ENCODE assay signal across 25 cellular contexts in genomic region chr11:69509846-69510390, GRCh38. TPM values are rescaled to one million over a fixed set of nuclear protein-coding genes. Genes with fewer than 3 reads are reported as not detected.
DNase-seq lines count a peak whose midpoint lies in the region; ATAC-seq and TF ChIP-seq lines count a peak whose summit lies in the region.
"Had no signal": no experiment of that assay in that cellular context is flagged by ENCODE, and none has a peak within 500 bp of the region (broad histone marks: within the 10 kb centered on the region; RNA-seq: fewer than 3 reads in every experiment).

No MANE protein-coding gene starts in this region.

- ATAC-seq in activated CD8-positive, alpha-beta T cell treated with anti-CD3 and anti-CD28 coated beads, Interleukin-2, amount 10 ng/mL, durations not matched to agents 7 days and 5 days: no peak
- ATAC-seq in activated CD8-positive, alpha-beta T cell treated with anti-CD3 and anti-CD28 coated beads for 36 hours: no peak
- no peak for ATAC-seq in RWPE2 (ENCODE audit: low read depth)
- no peak for ATAC-seq in GM21528 (IDR thresholded peaks at IDR 0.05; ENCODE audit: low FRiP score, unreplicated experiment)
- ATAC-seq in HG02759 (IDR thresholded peaks at IDR 0.05; ENCODE audit: unreplicated experiment): no peak
- ATAC-seq: CD8-positive, alpha-beta T cell; GM12878 had no signal

- H2BK15ac ChIP-seq in neuronal stem cell (ENCODE audit: low read length): peak overlapping the region; percentile 46

- no peaks in the 10 kb centered on the region for H3K79me1 ChIP-seq in neuronal stem cell (ENCODE audit: low read depth, low read length)

- no peak overlapping the region for H3K23ac ChIP-seq in neuronal stem cell (ENCODE audit: low read depth, low read length, poor library complexity)

- H3K4me3 Mint-ChIP-seq in activated CD8-positive, alpha-beta T cell treated with anti-CD3 and anti-CD28 coated beads, Interleukin-2, amount 10 ng/mL, durations not matched to agents 7 days and 5 days: no peak overlapping the region
- no peak overlapping the region for H3K4me3 Mint-ChIP-seq in activated CD8-positive, alpha-beta T cell treated with anti-CD3 and anti-CD28 coated beads for 36 hours
- H3K4me3 Mint-ChIP-seq in activated CD4-positive, alpha-beta memory T cell treated with anti-CD3 and anti-CD28 coated beads for 36 hours: no peak overlapping the region
- H3K4me3 Mint-ChIP-seq: CD8-positive, alpha-beta T cell had no signal

- no peak for DNase-seq in activated CD8-positive, alpha-beta T cell treated with anti-CD3 and anti-CD28 coated beads, Interleukin-2, amount 10 ng/mL, durations not matched to agents 7 days and 5 days
- no peak for DNase-seq in activated CD8-positive, alpha-beta T cell treated with anti-CD3 and anti-CD28 coated beads for 36 hours
- DNase-seq in RWPE2 (ENCODE audit: low spot score) (peak; percentile 25), neuronal stem cell (ENCODE audit: low spot score) (no peak), thyroid gland (peak; percentile 51 to 54)
- DNase-seq in activated CD4-positive, alpha-beta memory T cell treated with anti-CD3 and anti-CD28 coated beads for 36 hours: no peak
- DNase-seq: 8988T, C1 segment of cervical spinal cord, DND-41, GOT3, MM.1S, NCI-H1048, NCI-H1417 treated with DMSO at 0.1 percent for 48 hours, NCI-H187, NCI-H446, NCI-H526 had no signal

- no peak overlapping the region for H3K4ac ChIP-seq in neuronal stem cell (ENCODE audit: low read length)

- no peak overlapping the region for H3K9ac ChIP-seq in neuronal stem cell (ENCODE audit: low read depth, low read length, poor library complexity)

- no peak overlapping the region for H3K4me2 ChIP-seq in neuronal stem cell (ENCODE audit: insufficient read depth, low read length, poor library complexity, severe bottlenecking)

- H3K36me3 ChIP-seq in RWPE2 (ENCODE audit: low read depth) (no peaks in the 10 kb centered on the region), neuronal stem cell (replicated peaks in 1 of 2; ENCODE audit: control insufficient read depth in 2 of 2, insufficient read depth in 2 of 2, low read length in 2 of 2) (no peaks in the 10 kb centered on the region), thyroid gland (no peaks in the 10 kb centered on the region)
- H3K36me3 ChIP-seq: Peyer's patch, SJSA1 had no signal

- peak overlapping the region; percentile 76 for H3K18ac ChIP-seq in neuronal stem cell (ENCODE audit: low read length)

- H3K4me3 ChIP-seq in RWPE2 (ENCODE audit: severe bottlenecking): no peak overlapping the region
- H3K4me3 ChIP-seq in neuronal stem cell (ENCODE audit: low read length in 2 of 2): no peak overlapping the region
- H3K4me3 ChIP-seq in thyroid gland (replicated peaks in 1 of 3): no peak overlapping the region
- H3K4me3 ChIP-seq: GM12878, K562, Peyer's patch, SJSA1 had no signal

- H3K27me3 ChIP-seq in RWPE2 (ENCODE audit: insufficient read depth, poor library complexity, severe bottlenecking): no peaks in the 10 kb centered on the region
- peaks cover 0 to 2% (median 0%) of the 10 kb centered on the region in 3 experiments for H3K27me3 ChIP-seq in neuronal stem cell (ENCODE audit: control insufficient read depth in 3 of 3, insufficient read depth in 3 of 3, low read depth in 1 of 3, low read length in 3 of 3)
- no peaks in the 10 kb centered on the region for H3K27me3 ChIP-seq in thyroid gland
- H3K27me3 ChIP-seq: Peyer's patch, SJSA1 had no signal

- POLR2A ChIA-PET in activated CD8-positive, alpha-beta T cell treated with anti-CD3 and anti-CD28 coated beads, Interleukin-2, amount 10 ng/mL, durations not matched to agents 7 days and 5 days (lab: Charles Lee): no interaction called here
- POLR2A ChIA-PET in activated CD8-positive, alpha-beta T cell treated with anti-CD3 and anti-CD28 coated beads for 36 hours (lab: Charles Lee): no interaction called here
- POLR2A ChIA-PET in activated CD4-positive, alpha-beta memory T cell treated with anti-CD3 and anti-CD28 coated beads for 36 hours (lab: Charles Lee): no interaction called here

- WGBS in neuronal stem cell (ENCODE audit: extremely low coverage in 2 of 2, insufficient read length in 2 of 2, insufficient replicate concordance in 1 of 2), 2 donors: no CpG with 5 or more reads among the region's 10 CpGs
- 59 to 90% methylated on average over 5 to 10 of the region's 10 CpGs for WGBS in thyroid gland, 2 donors

- no peak overlapping the region for H4K91ac ChIP-seq in neuronal stem cell (ENCODE audit: low read depth, low read length, poor library complexity)

- H3K4me1 ChIP-seq in RWPE2 (ENCODE audit: insufficient read depth, poor library complexity, severe bottlenecking) (peaks cover 18% of the 10 kb centered on the region), neuronal stem cell (ENCODE audit: control insufficient read depth in 2 of 2, insufficient read depth in 1 of 2, low read depth in 1 of 2, low read length in 2 of 2) (peaks cover 0 to 4% of the 10 kb centered on the region in 2 donors), thyroid gland (peaks cover 0 to 12% of the 10 kb centered on the region in 2 donors)

- CTCF ChIA-PET in activated CD8-positive, alpha-beta T cell treated with anti-CD3 and anti-CD28 coated beads, Interleukin-2, amount 10 ng/mL, durations not matched to agents 7 days and 5 days (lab: Charles Lee): no interaction called here
- CTCF ChIA-PET in activated CD8-positive, alpha-beta T cell treated with anti-CD3 and anti-CD28 coated beads for 36 hours (lab: Charles Lee): no interaction called here
- CTCF ChIA-PET in activated CD4-positive, alpha-beta memory T cell treated with anti-CD3 and anti-CD28 coated beads for 36 hours (lab: Charles Lee): no interaction called here

- H3K27ac Mint-ChIP-seq in activated CD8-positive, alpha-beta T cell treated with anti-CD3 and anti-CD28 coated beads, Interleukin-2, amount 10 ng/mL, durations not matched to agents 7 days and 5 days: peak overlapping the region; percentile 52
- no peak overlapping the region for H3K27ac Mint-ChIP-seq in activated CD8-positive, alpha-beta T cell treated with anti-CD3 and anti-CD28 coated beads for 36 hours
- no peak overlapping the region for H3K27ac Mint-ChIP-seq in activated CD4-positive, alpha-beta memory T cell treated with anti-CD3 and anti-CD28 coated beads for 36 hours
- H3K27ac Mint-ChIP-seq: CD8-positive, alpha-beta T cell had no signal

- H3K27ac ChIP-seq in RWPE2 (ENCODE audit: poor library complexity, severe bottlenecking) (no peak overlapping the region), neuronal stem cell (replicated peaks; ENCODE audit: low read length) (no peak overlapping the region), thyroid gland (no peak overlapping the region)
- H3K27ac ChIP-seq: Peyer's patch, SJSA1 had no signal

- no peaks in the 10 kb centered on the region for H3K9me3 Mint-ChIP-seq in activated CD8-positive, alpha-beta T cell treated with anti-CD3 and anti-CD28 coated beads, Interleukin-2, amount 10 ng/mL, durations not matched to agents 7 days and 5 days (ENCODE audit: insufficient read depth)
- peaks cover 2% of the 10 kb centered on the region for H3K9me3 Mint-ChIP-seq in activated CD8-positive, alpha-beta T cell treated with anti-CD3 and anti-CD28 coated beads for 36 hours
- peaks cover 5% of the 10 kb centered on the region for H3K9me3 Mint-ChIP-seq in activated CD4-positive, alpha-beta memory T cell treated with anti-CD3 and anti-CD28 coated beads for 36 hours

- peak overlapping the region; percentile 45 for H4K8ac ChIP-seq in neuronal stem cell (ENCODE audit: low read depth, low read length)

- H2AFZ ChIP-seq in neuronal stem cell (ENCODE audit: low read length): no peak overlapping the region

- intact Hi-C loops in activated CD8-positive, alpha-beta T cell treated with anti-CD3 and anti-CD28 coated beads for 36 hours (cut with micrococcal nuclease): no loop called here
- intact Hi-C loops in thyroid gland (cut with DNase I): no loop called here
- intact Hi-C loops in activated CD4-positive, alpha-beta memory T cell treated with anti-CD3 and anti-CD28 coated beads for 36 hours (cut with micrococcal nuclease): no loop called here

- H3K4me1 Mint-ChIP-seq in activated CD8-positive, alpha-beta T cell treated with anti-CD3 and anti-CD28 coated beads, Interleukin-2, amount 10 ng/mL, durations not matched to agents 7 days and 5 days (ENCODE audit: low read depth): peaks cover 15% of the 10 kb centered on the region
- peaks cover 6% of the 10 kb centered on the region for H3K4me1 Mint-ChIP-seq in activated CD8-positive, alpha-beta T cell treated with anti-CD3 and anti-CD28 coated beads for 36 hours (ENCODE audit: low read depth)
- peaks cover 6% of the 10 kb centered on the region for H3K4me1 Mint-ChIP-seq in activated CD4-positive, alpha-beta memory T cell treated with anti-CD3 and anti-CD28 coated beads for 36 hours (ENCODE audit: low read depth)

- peak overlapping the region; percentile 86 for H2AK5ac ChIP-seq in neuronal stem cell (ENCODE audit: low read depth, low read length)

- no peaks in the 10 kb centered on the region for H3K36me3 Mint-ChIP-seq in activated CD8-positive, alpha-beta T cell treated with anti-CD3 and anti-CD28 coated beads, Interleukin-2, amount 10 ng/mL, durations not matched to agents 7 days and 5 days (ENCODE audit: low read depth)
- no peaks in the 10 kb centered on the region for H3K36me3 Mint-ChIP-seq in activated CD8-positive, alpha-beta T cell treated with anti-CD3 and anti-CD28 coated beads for 36 hours (ENCODE audit: low read depth)
- H3K36me3 Mint-ChIP-seq in activated CD4-positive, alpha-beta memory T cell treated with anti-CD3 and anti-CD28 coated beads for 36 hours: no peaks in the 10 kb centered on the region
- H3K36me3 Mint-ChIP-seq: CD8-positive, alpha-beta T cell had no signal

- no peak for TF ChIP-seq CTCF in activated CD8-positive, alpha-beta T cell treated with anti-CD3 and anti-CD28 coated beads for 36 hours (IDR thresholded peaks at IDR 0.05)
- TF ChIP-seq CTCF in RWPE2 (IDR thresholded peaks at IDR 0.05; ENCODE audit: poor library complexity, severe bottlenecking) (no peak), thyroid gland (IDR thresholded peaks at IDR 0.05) (no peak)

- H3K14ac ChIP-seq in neuronal stem cell (ENCODE audit: low read length): no peak overlapping the region

- H3K9me3 ChIP-seq in RWPE2 (ENCODE audit: severe bottlenecking) (no peaks in the 10 kb centered on the region), neuronal stem cell (replicated peaks in 1 of 2; ENCODE audit: control insufficient read depth in 2 of 2, insufficient read depth in 1 of 2, low read depth in 1 of 2, low read length in 2 of 2) (no peaks in the 10 kb centered on the region), thyroid gland (no peaks in the 10 kb centered on the region)
- H3K9me3 ChIP-seq: Peyer's patch, SJSA1 had no signal

- H2BK120ac ChIP-seq in neuronal stem cell (ENCODE audit: low read depth, low read length): peak overlapping the region; percentile 73

- H3K27me3 Mint-ChIP-seq in activated CD8-positive, alpha-beta T cell treated with anti-CD3 and anti-CD28 coated beads, Interleukin-2, amount 10 ng/mL, durations not matched to agents 7 days and 5 days (ENCODE audit: low read depth): peaks cover 12% of the 10 kb centered on the region
- H3K27me3 Mint-ChIP-seq in activated CD8-positive, alpha-beta T cell treated with anti-CD3 and anti-CD28 coated beads for 36 hours: peaks cover 5% of the 10 kb centered on the region
- peaks cover 2% of the 10 kb centered on the region for H3K27me3 Mint-ChIP-seq in activated CD4-positive, alpha-beta memory T cell treated with anti-CD3 and anti-CD28 coated beads for 36 hours

- H2BK12ac ChIP-seq in neuronal stem cell (ENCODE audit: low read length): peak overlapping the region; percentile 30

- no peak for TF ChIP-seq POLR2A in thyroid gland (IDR thresholded peaks at IDR 0.05)

- H2BK5ac ChIP-seq in neuronal stem cell (ENCODE audit: low read length): peak overlapping the region; percentile 57

RNA-seq across cellular contexts. Expression of gene LINC01488, which starts 28.5 kb away (rescaled TPM):
- total RNA-seq in activated CD8-positive, alpha-beta T cell treated with anti-CD3 and anti-CD28 coated beads, Interleukin-2, amount 10 ng/mL, durations not matched to agents 7 days and 5 days: not detected
- total RNA-seq in activated CD8-positive, alpha-beta T cell treated with anti-CD3 and anti-CD28 coated beads for 36 hours: not detected
- polyA plus RNA-seq in neuronal stem cell (2013, experiment 1 of 2): 0.06 TPM
- polyA plus RNA-seq in neuronal stem cell (2013, experiment 2 of 2): 0.01 TPM
- not detected for total RNA-seq in thyroid gland
- total RNA-seq in activated CD4-positive, alpha-beta memory T cell treated with anti-CD3 and anti-CD28 coated beads for 36 hours: not detected
- total RNA-seq: CD8-positive, alpha-beta T cell; GM12878; K562; LHCN-M2; OCI-LY7; Peyer's patch had no signal
- polyA plus RNA-seq: GM12878, K562 had no signal

Comparison
In these comparisons a context has a peak if more than half of its experiments do, and no peak if none do; other contexts are left out.
1. DNase-seq: peak in RWPE2 (single experiment) and thyroid gland (2 of 2); none in activated CD8-positive, alpha-beta T cell treated with anti-CD3 and anti-CD28 coated beads, Interleukin-2, amount 10 ng/mL, durations not matched to agents 7 days and 5 days (single experiment), activated CD8-positive, alpha-beta T cell treated with anti-CD3 and anti-CD28 coated beads for 36 hours (single experiment), neuronal stem cell (single experiment) and activated CD4-positive, alpha-beta memory T cell treated with anti-CD3 and anti-CD28 coated beads for 36 hours (single experiment).